ENCODE assay signal across 8 cellular contexts in genomic region chr15:67914537-67915373, GRCh38.
A peak's percentile ranks its signal among the peaks of the same experiment; 100 is the strongest.
DNase-seq lines count a peak whose midpoint lies in the region; ATAC-seq and TF ChIP-seq lines count a peak whose summit lies in the region.

No MANE protein-coding gene starts in this region.

- H3K4me3 ChIP-seq in H7 (ENCODE audit: insufficient read depth, low read depth, low read length): no peak overlapping the region
- no peak overlapping the region for H3K4me3 ChIP-seq in Peyer's patch
- H3K4me3 ChIP-seq in cardiac muscle cell: no peak overlapping the region
- peak overlapping the region; percentile 50 for H3K4me3 ChIP-seq in rectal smooth muscle tissue (ENCODE audit: low read length)

- TF ChIP-seq CTCF in Peyer's patch (IDR thresholded peaks at IDR 0.05) (no peak), cardiac muscle cell (IDR thresholded peaks at IDR 0.05; ENCODE audit: low read depth, low read length) (no peak), GM10248 (IDR thresholded peaks at IDR 0.05; ENCODE audit: control extremely low read depth, extremely low read depth, low read depth, missing control alignments) (no peak)

- peak overlapping the region; percentile 37 to 77 (median 58) for H3K27ac ChIP-seq in Peyer's patch
- peak overlapping the region; percentile 89 for H3K27ac ChIP-seq in cardiac muscle cell
- peak overlapping the region; percentile 90 for H3K27ac ChIP-seq in rectal smooth muscle tissue (ENCODE audit: low read depth, low read length)

- no peak for TF ChIP-seq POLR2A in Peyer's patch (IDR thresholded peaks at IDR 0.05)

- no peaks in the 10 kb centered on the region for H3K36me3 ChIP-seq in H7 (replicated peaks; ENCODE audit: control insufficient read depth, insufficient read depth, low read length)
- H3K36me3 ChIP-seq in Peyer's patch: no peaks in the 10 kb centered on the region
- no peaks in the 10 kb centered on the region for H3K36me3 ChIP-seq in cardiac muscle cell
- H3K36me3 ChIP-seq in rectal smooth muscle tissue (ENCODE audit: control insufficient read depth, insufficient read depth, low read length): no peaks in the 10 kb centered on the region

- H3K4me1 ChIP-seq in Peyer's patch (peaks cover 0 to 29% (median 0%) of the 10 kb centered on the region in 4 donors), cardiac muscle cell (ENCODE audit: low read depth) (peaks cover 32% of the 10 kb centered on the region), rectal smooth muscle tissue (ENCODE audit: control insufficient read depth, insufficient read depth, low read length) (peaks cover 34% of the 10 kb centered on the region)

- peak; percentile 58 for DNase-seq in H7
- DNase-seq in Peyer's patch: peak in 2 of 3 donors; percentile 53 to 57
- peak; percentile 79 to 80 for DNase-seq in cardiac muscle cell (ENCODE audit: low read depth in 1 of 2, low spot score in 1 of 2)
- no peak for DNase-seq in stimulated activated CD4-positive, alpha-beta T cell treated with anti-CD3 and anti-CD28 coated beads, Interleukin-4, amount 100 ng/mL, for 1 hour
- no peak for DNase-seq in GM10248 (ENCODE audit: extremely low spot score)

- H3K9ac ChIP-seq in rectal smooth muscle tissue (ENCODE audit: low read length): peak overlapping the region; percentile 32

- POLR2A ChIA-PET in GM10248 (lab: Yijun Ruan, JAX): no interaction called here

- H3K9me3 ChIP-seq in Peyer's patch (peaks cover 0 to 3% (median under 1%) of the 10 kb centered on the region in 4 donors), cardiac muscle cell (ENCODE audit: low read depth) (no peaks in the 10 kb centered on the region)

- CTCF ChIA-PET in GM10248 (lab: Yijun Ruan, JAX): interaction anchor here (1.0 to 1.2 kb wide), 2 partner anchors 32 to 52 kb away, joined by 3 read pairs; no protein-coding TSS in a partner anchor

- ATAC-seq in GM19351 (IDR thresholded peaks at IDR 0.05; ENCODE audit: unreplicated experiment) (no peak), HG02884 (IDR thresholded peaks at IDR 0.05; ENCODE audit: unreplicated experiment) (no peak)

- H3K27me3 ChIP-seq in H7 (ENCODE audit: control insufficient read depth, insufficient read depth, low read length): no peaks in the 10 kb centered on the region
- H3K27me3 ChIP-seq in Peyer's patch: no peaks in the 10 kb centered on the region
- no peaks in the 10 kb centered on the region for H3K27me3 ChIP-seq in cardiac muscle cell
- H3K27me3 ChIP-seq in rectal smooth muscle tissue (ENCODE audit: control insufficient read depth, insufficient read depth, low read length): no peaks in the 10 kb centered on the region

Comparison
In these comparisons a context has a peak if more than half of its experiments do, and no peak if none do; other contexts are left out.
1. DNase-seq: peak in H7 (single experiment), Peyer's patch (2 of 3) and cardiac muscle cell (2 of 2); none in stimulated activated CD4-positive, alpha-beta T cell treated with anti-CD3 and anti-CD28 coated beads, Interleukin-4, amount 100 ng/mL, for 1 hour (single experiment) and GM10248 (single experiment).
2. Peak in every context shown above with its lines, with median percentiles within 50 percentile points of each other: H3K27ac ChIP-seq.